Comparison of ENCODE assay signal across 24 cellular contexts in the genomic region with DNA sequence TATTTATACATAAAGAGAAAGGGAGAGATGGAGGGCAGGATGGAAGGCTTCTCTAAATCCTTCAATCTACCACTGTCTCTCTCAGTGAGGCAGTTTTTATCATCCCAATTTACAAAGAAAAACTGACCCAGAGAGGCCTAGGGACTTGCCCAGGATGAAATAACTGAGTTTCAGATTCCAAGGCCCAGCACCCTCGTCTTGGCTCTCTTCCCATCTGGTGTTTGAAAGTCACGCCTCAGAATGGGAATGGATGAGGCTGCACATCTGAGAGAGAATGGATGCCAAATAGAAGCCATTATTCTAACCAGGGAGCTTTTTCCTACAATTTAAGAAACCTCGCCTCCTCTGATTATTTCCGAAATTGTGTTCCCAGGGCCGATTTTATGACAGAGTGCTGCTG. TPM values are rescaled to one million over a fixed set of nuclear protein-coding genes. Genes with fewer than 3 reads are reported as not detected.
"Had no signal": no experiment of that assay in that cellular context is flagged by ENCODE, and none has a peak within 500 bp of the region (broad histone marks: within the 10 kb centered on the region; RNA-seq: fewer than 3 reads in every experiment).

No MANE protein-coding gene starts in this region.

- H3K27me3 ChIP-seq: cardiac muscle cell had no signal

- H3K36me3 ChIP-seq: cardiac muscle cell, SJCRH30, WERI-Rb-1 had no signal

- H3K9me3 ChIP-seq: SJCRH30 had no signal

- DNase-seq: activated CD4-positive, alpha-beta T cell treated with anti-CD3 and anti-CD28 coated beads, Interleukin-2, amount 10 ng/mL, durations not matched to agents 24 days and 14 days; activated CD4-positive, alpha-beta T cell treated with anti-CD3 and anti-CD28 coated beads, Interleukin-2, amount 50 U/mL, for 4 hours; activated CD8-positive, alpha-beta T cell treated with anti-CD3 and anti-CD28 coated beads, Interleukin-2, amount 10 ng/mL, durations not matched to agents 7 days and 5 days; activated naive CD4-positive, alpha-beta T cell treated with anti-CD3 and anti-CD28 coated beads, Interleukin-2, amount 10 ng/mL, durations not matched to agents 7 days and 5 days; activated T-cell treated with anti-CD3 and anti-CD28 coated beads, Interleukin-2, amount 50 U/mL, for 24 hours; amniotic stem cell; aorta; NCI-H1092 treated with DMSO at 0.1 percent for 48 hours; NCI-H1417 treated with DMSO at 0.1 percent for 48 hours; NCI-H187 treated with DMSO at 0.1 percent for 48 hours; NCI-H2081; NCI-H2171 treated with DMSO at 0.1 percent for 48 hours; NCI-H2227 treated with DMSO at 0.1 percent for 48 hours; NCI-H510A treated with DMSO at 0.1 percent for 48 hours; NCI-H526 treated with DMSO at 0.1 percent for 48 hours; NCI-H774; SHP77; SJCRH30; T1000 had no signal

- H3K27ac ChIP-seq: cardiac muscle cell, SJCRH30, SK-N-MC, WERI-Rb-1 had no signal

- H3K4me3 ChIP-seq: cardiac muscle cell, K562, SJCRH30, SK-N-MC had no signal

- ATAC-seq: activated CD8-positive, alpha-beta T cell treated with anti-CD3 and anti-CD28 coated beads, Interleukin-2, amount 10 ng/mL, durations not matched to agents 7 days and 5 days; K562; Panc1 had no signal

RNA-seq across cellular contexts. Expression of gene KCNN3, which starts 10.6 kb away (rescaled TPM):
- total RNA-seq: activated CD8-positive, alpha-beta T cell treated with anti-CD3 and anti-CD28 coated beads, Interleukin-2, amount 10 ng/mL, durations not matched to agents 7 days and 5 days had no signal
